9 cellular contexts compared by ENCODE assay signal in the genomic region with DNA sequence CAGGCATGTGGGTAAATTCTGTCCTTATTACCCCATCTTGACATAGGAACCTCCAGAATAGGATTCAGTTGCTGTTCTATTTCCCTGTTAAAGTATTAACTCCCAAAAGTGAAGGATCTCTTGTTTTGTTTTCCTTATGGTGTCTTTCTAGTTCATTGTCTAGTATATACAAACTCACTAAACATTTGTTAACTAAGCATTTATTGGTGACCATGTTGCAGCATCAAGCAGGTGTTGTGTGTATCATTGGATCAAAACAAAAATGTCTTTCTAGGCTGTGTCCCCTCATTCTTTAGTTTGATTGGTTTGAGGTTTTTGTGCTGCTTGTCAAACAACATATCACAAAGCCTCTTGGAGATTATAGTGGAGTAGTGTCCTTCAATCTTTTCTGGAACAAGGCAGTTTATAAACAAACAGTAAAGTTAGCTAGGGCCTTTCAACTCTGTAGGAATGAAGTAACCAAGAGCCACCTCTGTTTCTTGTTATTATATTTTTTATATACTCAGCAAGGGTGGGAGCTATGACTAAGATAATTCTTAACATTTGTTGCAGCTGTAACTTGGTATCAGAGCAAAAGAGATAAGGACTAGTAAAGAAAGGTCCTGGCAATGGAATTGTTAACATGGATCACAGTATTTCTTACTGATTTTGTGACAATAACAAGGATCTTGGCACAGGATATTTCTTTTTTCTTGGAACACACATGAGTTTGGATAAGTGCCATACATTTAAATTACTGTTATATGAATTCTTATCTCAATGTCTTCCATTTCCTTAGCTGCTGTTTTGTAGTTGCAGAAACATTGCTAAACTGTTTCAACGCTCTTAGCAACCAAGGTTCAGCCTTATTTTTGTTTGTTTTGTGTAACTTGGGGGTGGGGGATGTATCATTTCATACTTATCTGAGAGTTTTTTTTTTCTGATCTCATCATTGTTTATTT. TPM values are rescaled to one million over a fixed set of nuclear protein-coding genes. Genes with fewer than 3 reads are reported as not detected.
DNase-seq lines count a peak whose midpoint lies in the region; ATAC-seq and TF ChIP-seq lines count a peak whose summit lies in the region.
"Had no signal": no experiment of that assay in that cellular context is flagged by ENCODE, and none has a peak within 500 bp of the region (broad histone marks: within the 10 kb centered on the region; RNA-seq: fewer than 3 reads in every experiment).

No MANE protein-coding gene starts in this region.

- TF ChIP-seq CTCF in thoracic aorta (IDR thresholded peaks at IDR 0.05): no peak

- peaks cover 19% of the 10 kb centered on the region for H3K36me3 Mint-ChIP-seq in central memory CD8-positive, alpha-beta T cell (ENCODE audit: insufficient read depth)

- H3K9me3 Mint-ChIP-seq in central memory CD8-positive, alpha-beta T cell: no peaks in the 10 kb centered on the region

- peak overlapping the region; percentile 68 for H3K27ac Mint-ChIP-seq in central memory CD8-positive, alpha-beta T cell (ENCODE audit: low read depth)

- peak; percentile 36 for ATAC-seq in central memory CD8-positive, alpha-beta T cell (replicated peaks; ENCODE audit: extremely low read depth, poor library complexity, severe bottlenecking)
- ATAC-seq in left lobe of liver (peak; percentile 33), thoracic aorta (ENCODE audit: insufficient number of reproducible peaks, low FRiP score, low read depth) (no peak)

- DNase-seq in DMS 273 (lab: John Stamatoyannopoulos, UW; ENCODE audit: unreplicated experiment) (peak; percentile 17), DMS 273 treated with DMSO at 0.1 percent for 48 hours (lab: John Stamatoyannopoulos, UW) (no peak), left lobe of liver (ENCODE audit: low spot score) (no peak), thoracic aorta (ENCODE audit: low spot score) (no peak), RPMI8226 (no peak), epidermal melanocyte (ENCODE audit: insufficient read length, low spot score) (no peak), hypothalamus (lab: John Stamatoyannopoulos, UW) (no peak)
- DNase-seq in central memory CD8-positive, alpha-beta T cell (ENCODE audit: low spot score in 2 of 2): no peak
- DNase-seq: posterior cingulate gyrus had no signal

- peaks cover 22% of the 10 kb centered on the region for H3K4me1 Mint-ChIP-seq in central memory CD8-positive, alpha-beta T cell

- peaks cover 19 to 40% of the 10 kb centered on the region in 2 donors for H3K4me1 ChIP-seq in thoracic aorta (ENCODE audit: control insufficient read depth in 1 of 2, low read depth in 2 of 2)

- H3K9me3 ChIP-seq in thoracic aorta: no peaks in the 10 kb centered on the region

- H3K27ac ChIP-seq in thoracic aorta: peak overlapping the region; percentile 6 to 49

- H3K27me3 ChIP-seq in thoracic aorta (replicated peaks; ENCODE audit: insufficient read depth): no peaks in the 10 kb centered on the region

- no peaks in the 10 kb centered on the region for H3K36me3 ChIP-seq in thoracic aorta

- no peak overlapping the region for H3K4me3 Mint-ChIP-seq in central memory CD8-positive, alpha-beta T cell

- no peaks in the 10 kb centered on the region for H3K27me3 Mint-ChIP-seq in central memory CD8-positive, alpha-beta T cell

- no peak overlapping the region for H3K4me3 ChIP-seq in thoracic aorta

RNA-seq across cellular contexts. Expression of gene TMOD3, which starts 49.3 kb away (rescaled TPM):
- total RNA-seq in left lobe of liver (21.2 TPM), thoracic aorta (10 to 100 TPM; 27.3 to 38.1 TPM)
